Comparison of ENCODE assay signal across 8 cellular contexts in genomic region chr11:109426442-109426841, GRCh38. TPM values are rescaled to one million over a fixed set of nuclear protein-coding genes. Genes with fewer than 3 reads are reported as not detected.
DNase-seq lines count a peak whose midpoint lies in the region; ATAC-seq and TF ChIP-seq lines count a peak whose summit lies in the region.

No MANE protein-coding gene starts in this region.

- H3K4me1 ChIP-seq in Caco-2, result no peaks in the 10 kb centered on the region

- H3K9me3 ChIP-seq in Caco-2, result no peaks in the 10 kb centered on the region

- TF ChIP-seq CTCF in Caco-2 (IDR thresholded peaks at IDR 0.05; ENCODE audit: insufficient read depth in 1 of 2, low read depth in 1 of 2, low read length in 1 of 2, severe bottlenecking in 1 of 2, unreplicated experiment in 1 of 2), result peak; percentile 32 to 48
- peak; percentile 36 for TF ChIP-seq CTCF in fibroblast of mammary gland (conservative IDR thresholded peaks at IDR 0.05; ENCODE audit: control insufficient read depth, insufficient read depth, low read depth, low read length)

- no TSS peak for BruUV-seq in Caco-2 (replicated peaks; lab: Mats Ljungman, UMichigan)

- H3K4me1 Mint-ChIP-seq in Caco-2 (ENCODE audit: low read depth, unreplicated experiment), result no peaks in the 10 kb centered on the region
- H3K4me1 Mint-ChIP-seq in activated CD4-positive, alpha-beta T cell treated with anti-CD3 and anti-CD28 coated beads, Interleukin-2, amount 10 ng/mL, durations not matched to agents 7 days and 5 days, result no peaks in the 10 kb centered on the region

- H3K36me3 Mint-ChIP-seq in Caco-2 (ENCODE audit: insufficient read depth, unreplicated experiment), result no peaks in the 10 kb centered on the region
- no peaks in the 10 kb centered on the region for H3K36me3 Mint-ChIP-seq in activated CD4-positive, alpha-beta T cell treated with anti-CD3 and anti-CD28 coated beads, Interleukin-2, amount 10 ng/mL, durations not matched to agents 7 days and 5 days (ENCODE audit: low read depth)

- H3K4me3 ChIP-seq in Caco-2 (ENCODE audit: low read depth, low read length) (no peak overlapping the region), fibroblast of mammary gland (ENCODE audit: control insufficient read depth, low read depth, low read length) (no peak overlapping the region)

- H3K9me3 Mint-ChIP-seq in Caco-2 (ENCODE audit: unreplicated experiment), result peaks cover 15% of the 10 kb centered on the region
- H3K9me3 Mint-ChIP-seq in activated CD4-positive, alpha-beta T cell treated with anti-CD3 and anti-CD28 coated beads, Interleukin-2, amount 10 ng/mL, durations not matched to agents 7 days and 5 days, result no peaks in the 10 kb centered on the region

- H3K36me3 ChIP-seq in Caco-2 (ENCODE audit: control insufficient read depth, insufficient read depth, low read length), result no peaks in the 10 kb centered on the region

- POLR2A ChIA-PET in Caco-2 (lab: Charles Lee), result no interaction called here
- POLR2A ChIA-PET in activated CD4-positive, alpha-beta T cell treated with anti-CD3 and anti-CD28 coated beads, Interleukin-2, amount 10 ng/mL, durations not matched to agents 7 days and 5 days (lab: Charles Lee), result no interaction called here

- DNase-seq in Caco-2, result no peak
- DNase-seq in NCI-H69 (lab: John Stamatoyannopoulos, UW), result peak; percentile 68
- DNase-seq in fibroblast of mammary gland (ENCODE audit: low read depth), result peak; percentile 25
- DNase-seq in activated CD4-positive, alpha-beta T cell treated with anti-CD3 and anti-CD28 coated beads, Interleukin-2, amount 10 ng/mL, durations not matched to agents 7 days and 5 days, result no peak
- no peak for DNase-seq in nucleus accumbens (lab: John Stamatoyannopoulos, UW)

- intact Hi-C loops in Caco-2 (cut with micrococcal nuclease; ENCODE audit: unreplicated experiment), result no loop called here

- H3K27me3 Mint-ChIP-seq in Caco-2 (ENCODE audit: insufficient read depth, unreplicated experiment), result peaks cover 6% of the 10 kb centered on the region
- peaks cover 22% of the 10 kb centered on the region for H3K27me3 Mint-ChIP-seq in activated CD4-positive, alpha-beta T cell treated with anti-CD3 and anti-CD28 coated beads, Interleukin-2, amount 10 ng/mL, durations not matched to agents 7 days and 5 days

- H3K27ac Mint-ChIP-seq in Caco-2 (ENCODE audit: unreplicated experiment), result no peak overlapping the region
- H3K27ac Mint-ChIP-seq in activated CD4-positive, alpha-beta T cell treated with anti-CD3 and anti-CD28 coated beads, Interleukin-2, amount 10 ng/mL, durations not matched to agents 7 days and 5 days, result no peak overlapping the region

- no peaks in the 10 kb centered on the region for H3K27me3 ChIP-seq in Caco-2 (replicated peaks; ENCODE audit: control insufficient read depth, insufficient read depth, low read length)

- no peak overlapping the region for H3K4me3 Mint-ChIP-seq in Caco-2 (ENCODE audit: unreplicated experiment)
- no peak overlapping the region for H3K4me3 Mint-ChIP-seq in activated CD4-positive, alpha-beta T cell treated with anti-CD3 and anti-CD28 coated beads, Interleukin-2, amount 10 ng/mL, durations not matched to agents 7 days and 5 days

- CTCF ChIA-PET in Caco-2 (lab: Charles Lee), result no interaction called here
- CTCF ChIA-PET in activated CD4-positive, alpha-beta T cell treated with anti-CD3 and anti-CD28 coated beads, Interleukin-2, amount 10 ng/mL, durations not matched to agents 7 days and 5 days (lab: Charles Lee), result no interaction called here

- ATAC-seq in GM19351 (IDR thresholded peaks at IDR 0.05; ENCODE audit: unreplicated experiment) (peak; percentile 68), GM21825 (IDR thresholded peaks at IDR 0.05; ENCODE audit: unreplicated experiment) (no peak), HG02981 (IDR thresholded peaks at IDR 0.05; ENCODE audit: unreplicated experiment) (no peak)

RNA-seq across cellular contexts. Expression of gene C11orf87, which starts 4.5 kb away (rescaled TPM):
- total RNA-seq in Caco-2 (2022), result not detected in 2 replicates
- total RNA-seq in activated CD4-positive, alpha-beta T cell treated with anti-CD3 and anti-CD28 coated beads, Interleukin-2, amount 10 ng/mL, durations not matched to agents 7 days and 5 days, result not detected

Comparison
In these comparisons a context has a peak if more than half of its experiments do, and no peak if none do; other contexts are left out.
1. DNase-seq: peak in NCI-H69 (single experiment) and fibroblast of mammary gland (single experiment); none in Caco-2 (0 of 2), activated CD4-positive, alpha-beta T cell treated with anti-CD3 and anti-CD28 coated beads, Interleukin-2, amount 10 ng/mL, durations not matched to agents 7 days and 5 days (single experiment) and nucleus accumbens (0 of 56).